Comparison of ENCODE assay signal across 1 cellular context in the genomic region with DNA sequence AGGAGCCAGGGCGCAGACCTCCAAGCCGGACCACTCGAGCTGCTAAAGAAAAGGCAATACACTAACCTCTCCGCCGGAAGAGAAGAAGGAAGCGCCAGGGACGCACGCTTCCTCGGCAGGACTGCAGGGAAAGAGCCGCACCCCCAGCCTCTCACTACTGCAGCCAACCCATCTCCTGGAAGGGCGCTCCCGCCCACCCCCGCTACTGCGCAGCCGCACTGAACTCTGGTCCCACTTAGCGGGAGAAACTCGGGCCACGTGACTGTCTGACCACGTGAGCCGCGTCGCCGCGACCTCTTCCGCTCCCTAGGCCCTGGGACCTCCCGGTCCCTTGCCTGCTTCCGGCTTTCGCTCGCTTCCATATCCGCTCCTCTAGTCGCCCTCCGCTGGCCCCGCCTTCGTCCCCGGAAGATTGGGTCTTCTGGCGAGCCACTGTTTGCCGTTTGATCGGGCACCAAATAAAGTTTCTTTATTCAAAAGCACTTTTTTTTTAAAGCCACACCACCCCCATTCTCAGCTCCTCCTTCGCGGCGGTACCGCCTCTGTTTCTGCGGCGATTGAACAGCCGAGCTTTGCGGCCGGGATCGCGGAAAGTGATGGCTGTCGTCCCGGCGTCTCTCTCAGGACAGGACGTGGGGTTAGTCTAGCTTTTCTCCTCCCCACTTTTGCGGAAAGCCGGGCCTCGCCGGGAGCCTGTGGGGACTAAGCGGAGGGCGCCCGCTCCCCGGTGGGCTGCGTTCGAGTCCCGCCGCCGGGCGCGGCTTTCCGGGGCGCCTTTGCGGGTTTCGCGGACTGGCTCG.
TF ChIP-seq lines count a peak whose summit lies in the region.

A gene with protein sequence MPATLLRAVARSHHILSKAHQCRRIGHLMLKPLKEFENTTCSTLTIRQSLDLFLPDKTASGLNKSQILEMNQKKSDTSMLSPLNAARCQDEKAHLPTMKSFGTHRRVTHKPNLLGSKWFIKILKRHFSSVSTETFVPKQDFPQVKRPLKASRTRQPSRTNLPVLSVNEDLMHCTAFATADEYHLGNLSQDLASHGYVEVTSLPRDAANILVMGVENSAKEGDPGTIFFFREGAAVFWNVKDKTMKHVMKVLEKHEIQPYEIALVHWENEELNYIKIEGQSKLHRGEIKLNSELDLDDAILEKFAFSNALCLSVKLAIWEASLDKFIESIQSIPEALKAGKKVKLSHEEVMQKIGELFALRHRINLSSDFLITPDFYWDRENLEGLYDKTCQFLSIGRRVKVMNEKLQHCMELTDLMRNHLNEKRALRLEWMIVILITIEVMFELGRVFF (minus strand): TSS at position 177 of the 800 bp plus-strand sequence. CDS start 6,315 bp downstream, outside the sequence.

TF ChIP-seq in K562, 482 proteins besides CTCF, POLR2A, EP300 and RAD21 (continued from another document and continues in another):
- TF ChIP-seq, protein P1, sequence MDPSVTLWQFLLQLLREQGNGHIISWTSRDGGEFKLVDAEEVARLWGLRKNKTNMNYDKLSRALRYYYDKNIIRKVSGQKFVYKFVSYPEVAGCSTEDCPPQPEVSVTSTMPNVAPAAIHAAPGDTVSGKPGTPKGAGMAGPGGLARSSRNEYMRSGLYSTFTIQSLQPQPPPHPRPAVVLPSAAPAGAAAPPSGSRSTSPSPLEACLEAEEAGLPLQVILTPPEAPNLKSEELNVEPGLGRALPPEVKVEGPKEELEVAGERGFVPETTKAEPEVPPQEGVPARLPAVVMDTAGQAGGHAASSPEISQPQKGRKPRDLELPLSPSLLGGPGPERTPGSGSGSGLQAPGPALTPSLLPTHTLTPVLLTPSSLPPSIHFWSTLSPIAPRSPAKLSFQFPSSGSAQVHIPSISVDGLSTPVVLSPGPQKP (CRISPR knock-in tag; IDR thresholded peaks at IDR 0.05), result no peak
- TF ChIP-seq PML (IDR thresholded peaks at IDR 0.05; ENCODE audit: low read length) (peak; percentile 27), ZBTB7A (IDR thresholded peaks at IDR 0.05; ENCODE audit: borderline replicate concordance, control insufficient read depth, low read depth, low read length) (no peak), ILF3 (IDR thresholded peaks at IDR 0.05; ENCODE audit: borderline replicate concordance) (peak; percentile 37; the same call in 1 of the 2 replicates), NR1H2 (CRISPR knock-in tag; IDR thresholded peaks at IDR 0.05) (no peak), ZNF282 (CRISPR knock-in tag; IDR thresholded peaks at IDR 0.05) (no peak), ZNF263 (CRISPR knock-in tag; IDR thresholded peaks at IDR 0.05; ENCODE audit: borderline replicate concordance) (peak; percentile 66; the same call in 1 of the 2 replicates), GATAD2B (IDR thresholded peaks at IDR 0.05; ENCODE audit: borderline replicate concordance) (peak; percentile 93), NRF1 (conservative IDR thresholded peaks at IDR 0.05 in 1 of 2, IDR thresholded peaks at IDR 0.05 in 1 of 2) (peak; percentile 98), XRCC4 (IDR thresholded peaks at IDR 0.05; ENCODE audit: extremely low read depth, insufficient read depth, insufficient read length) (no peak), ZKSCAN3 (CRISPR knock-in tag; IDR thresholded peaks at IDR 0.05) (no peak), JUND (IDR thresholded peaks at IDR 0.05; ENCODE audit: borderline replicate concordance, low read depth, low read length) (peak; percentile 63), JUND (tag; IDR thresholded peaks at IDR 0.05; ENCODE audit: borderline replicate concordance, low read depth, low read length) (0 out of 3 replicates have a peak, but pooled peaks have one; percentile 50), ZBTB17 (CRISPR knock-in tag; IDR thresholded peaks at IDR 0.05) (peak; percentile 68), MAFK (IDR thresholded peaks at IDR 0.05; ENCODE audit: low read length) (no peak), ZNF583 (CRISPR knock-in tag; IDR thresholded peaks at IDR 0.05) (0 out of 2 replicates have a peak, but pooled peaks have one; percentile 65), KDM4B (IDR thresholded peaks at IDR 0.05; ENCODE audit: borderline replicate concordance in 2 of 2, low read depth in 1 of 2) (peak in 1 of 2 experiments; percentile 90; a peak in 2 of 4 replicates), CTBP1 (IDR thresholded peaks at IDR 0.05; ENCODE audit: borderline replicate concordance) (peak; percentile 37), BCOR (IDR thresholded peaks at IDR 0.05) (peak; percentile 83), MTF1 (CRISPR knock-in tag; IDR thresholded peaks at IDR 0.05; ENCODE audit: borderline replicate concordance) (no peak), ZFP36 (IDR thresholded peaks at IDR 0.05; ENCODE audit: low read depth, low read length, partially characterized antibody) (peak; percentile 39), STAG1 (CRISPR knock-in tag; IDR thresholded peaks at IDR 0.05; ENCODE audit: borderline replicate concordance) (no peak), FOXP1 (CRISPR knock-in tag; IDR thresholded peaks at IDR 0.05) (peak; percentile 52), CREM (IDR thresholded peaks at IDR 0.05; ENCODE audit: low read depth) (peak; percentile 91), BHLHE40 (IDR thresholded peaks at IDR 0.05; ENCODE audit: low read length) (peak; percentile 97), DACH1 (IDR thresholded peaks at IDR 0.05; ENCODE audit: partially characterized antibody) (no peak), GABPB2 (CRISPR knock-in tag; conservative IDR thresholded peaks at IDR 0.05) (0 out of 2 replicates have a peak, but pooled peaks have one; percentile 6), MCM5 (IDR thresholded peaks at IDR 0.05; ENCODE audit: low read depth) (no peak), ZNF444 (CRISPR knock-in tag; IDR thresholded peaks at IDR 0.05) (no peak), CBX1 (IDR thresholded peaks at IDR 0.05; ENCODE audit: low read depth) (peak; percentile 90), ZBTB1 (CRISPR knock-in tag; IDR thresholded peaks at IDR 0.05; ENCODE audit: borderline replicate concordance, low read depth) (peak; percentile 99)
- TF ChIP-seq, protein P2, sequence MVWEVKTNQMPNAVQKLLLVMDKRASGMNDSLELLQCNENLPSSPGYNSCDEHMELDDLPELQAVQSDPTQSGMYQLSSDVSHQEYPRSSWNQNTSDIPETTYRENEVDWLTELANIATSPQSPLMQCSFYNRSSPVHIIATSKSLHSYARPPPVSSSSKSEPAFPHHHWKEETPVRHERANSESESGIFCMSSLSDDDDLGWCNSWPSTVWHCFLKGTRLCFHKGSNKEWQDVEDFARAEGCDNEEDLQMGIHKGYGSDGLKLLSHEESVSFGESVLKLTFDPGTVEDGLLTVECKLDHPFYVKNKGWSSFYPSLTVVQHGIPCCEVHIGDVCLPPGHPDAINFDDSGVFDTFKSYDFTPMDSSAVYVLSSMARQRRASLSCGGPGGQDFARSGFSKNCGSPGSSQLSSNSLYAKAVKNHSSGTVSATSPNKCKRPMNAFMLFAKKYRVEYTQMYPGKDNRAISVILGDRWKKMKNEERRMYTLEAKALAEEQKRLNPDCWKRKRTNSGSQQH (CRISPR knock-in tag; IDR thresholded peaks at IDR 0.05), result 0 out of 2 replicates have a peak, but pooled peaks have one; percentile 2
- TF ChIP-seq, protein P3, sequence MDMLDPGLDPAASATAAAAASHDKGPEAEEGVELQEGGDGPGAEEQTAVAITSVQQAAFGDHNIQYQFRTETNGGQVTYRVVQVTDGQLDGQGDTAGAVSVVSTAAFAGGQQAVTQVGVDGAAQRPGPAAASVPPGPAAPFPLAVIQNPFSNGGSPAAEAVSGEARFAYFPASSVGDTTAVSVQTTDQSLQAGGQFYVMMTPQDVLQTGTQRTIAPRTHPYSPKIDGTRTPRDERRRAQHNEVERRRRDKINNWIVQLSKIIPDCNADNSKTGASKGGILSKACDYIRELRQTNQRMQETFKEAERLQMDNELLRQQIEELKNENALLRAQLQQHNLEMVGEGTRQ (CRISPR knock-in tag; IDR thresholded peaks at IDR 0.05), result peak; percentile 100
- TF ChIP-seq, protein P4, sequence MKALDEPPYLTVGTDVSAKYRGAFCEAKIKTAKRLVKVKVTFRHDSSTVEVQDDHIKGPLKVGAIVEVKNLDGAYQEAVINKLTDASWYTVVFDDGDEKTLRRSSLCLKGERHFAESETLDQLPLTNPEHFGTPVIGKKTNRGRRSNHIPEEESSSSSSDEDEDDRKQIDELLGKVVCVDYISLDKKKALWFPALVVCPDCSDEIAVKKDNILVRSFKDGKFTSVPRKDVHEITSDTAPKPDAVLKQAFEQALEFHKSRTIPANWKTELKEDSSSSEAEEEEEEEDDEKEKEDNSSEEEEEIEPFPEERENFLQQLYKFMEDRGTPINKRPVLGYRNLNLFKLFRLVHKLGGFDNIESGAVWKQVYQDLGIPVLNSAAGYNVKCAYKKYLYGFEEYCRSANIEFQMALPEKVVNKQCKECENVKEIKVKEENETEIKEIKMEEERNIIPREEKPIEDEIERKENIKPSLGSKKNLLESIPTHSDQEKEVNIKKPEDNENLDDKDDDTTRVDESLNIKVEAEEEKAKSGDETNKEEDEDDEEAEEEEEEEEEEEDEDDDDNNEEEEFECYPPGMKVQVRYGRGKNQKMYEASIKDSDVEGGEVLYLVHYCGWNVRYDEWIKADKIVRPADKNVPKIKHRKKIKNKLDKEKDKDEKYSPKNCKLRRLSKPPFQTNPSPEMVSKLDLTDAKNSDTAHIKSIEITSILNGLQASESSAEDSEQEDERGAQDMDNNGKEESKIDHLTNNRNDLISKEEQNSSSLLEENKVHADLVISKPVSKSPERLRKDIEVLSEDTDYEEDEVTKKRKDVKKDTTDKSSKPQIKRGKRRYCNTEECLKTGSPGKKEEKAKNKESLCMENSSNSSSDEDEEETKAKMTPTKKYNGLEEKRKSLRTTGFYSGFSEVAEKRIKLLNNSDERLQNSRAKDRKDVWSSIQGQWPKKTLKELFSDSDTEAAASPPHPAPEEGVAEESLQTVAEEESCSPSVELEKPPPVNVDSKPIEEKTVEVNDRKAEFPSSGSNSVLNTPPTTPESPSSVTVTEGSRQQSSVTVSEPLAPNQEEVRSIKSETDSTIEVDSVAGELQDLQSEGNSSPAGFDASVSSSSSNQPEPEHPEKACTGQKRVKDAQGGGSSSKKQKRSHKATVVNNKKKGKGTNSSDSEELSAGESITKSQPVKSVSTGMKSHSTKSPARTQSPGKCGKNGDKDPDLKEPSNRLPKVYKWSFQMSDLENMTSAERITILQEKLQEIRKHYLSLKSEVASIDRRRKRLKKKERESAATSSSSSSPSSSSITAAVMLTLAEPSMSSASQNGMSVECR (CRISPR knock-in tag; IDR thresholded peaks at IDR 0.05), result peak; percentile 91
- TF ChIP-seq, protein P5, sequence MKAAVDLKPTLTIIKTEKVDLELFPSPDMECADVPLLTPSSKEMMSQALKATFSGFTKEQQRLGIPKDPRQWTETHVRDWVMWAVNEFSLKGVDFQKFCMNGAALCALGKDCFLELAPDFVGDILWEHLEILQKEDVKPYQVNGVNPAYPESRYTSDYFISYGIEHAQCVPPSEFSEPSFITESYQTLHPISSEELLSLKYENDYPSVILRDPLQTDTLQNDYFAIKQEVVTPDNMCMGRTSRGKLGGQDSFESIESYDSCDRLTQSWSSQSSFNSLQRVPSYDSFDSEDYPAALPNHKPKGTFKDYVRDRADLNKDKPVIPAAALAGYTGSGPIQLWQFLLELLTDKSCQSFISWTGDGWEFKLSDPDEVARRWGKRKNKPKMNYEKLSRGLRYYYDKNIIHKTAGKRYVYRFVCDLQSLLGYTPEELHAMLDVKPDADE (conservative IDR thresholded peaks at IDR 0.05; ENCODE audit: control insufficient read depth, low read depth, low read length), result peak; percentile 93
- TF ChIP-seq, protein P6, sequence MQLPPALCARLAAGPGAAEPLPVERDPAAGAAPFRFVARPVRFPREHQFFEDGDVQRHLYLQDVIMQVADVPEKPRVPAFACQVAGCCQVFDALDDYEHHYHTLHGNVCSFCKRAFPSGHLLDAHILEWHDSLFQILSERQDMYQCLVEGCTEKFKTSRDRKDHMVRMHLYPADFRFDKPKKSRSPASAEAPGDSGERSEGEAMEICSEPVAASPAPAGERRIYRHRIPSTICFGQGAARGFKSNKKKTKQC (CRISPR knock-in tag; IDR thresholded peaks at IDR 0.05), result peak; percentile 89
- TF ChIP-seq, protein P7, sequence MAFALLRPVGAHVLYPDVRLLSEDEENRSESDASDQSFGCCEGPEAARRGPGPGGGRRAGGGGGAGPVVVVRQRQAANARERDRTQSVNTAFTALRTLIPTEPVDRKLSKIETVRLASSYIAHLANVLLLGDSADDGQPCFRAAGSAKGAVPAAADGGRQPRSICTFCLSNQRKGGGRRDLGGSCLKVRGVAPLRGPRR (CRISPR knock-in tag; IDR thresholded peaks at IDR 0.05), result no peak
- TF ChIP-seq, protein P8, sequence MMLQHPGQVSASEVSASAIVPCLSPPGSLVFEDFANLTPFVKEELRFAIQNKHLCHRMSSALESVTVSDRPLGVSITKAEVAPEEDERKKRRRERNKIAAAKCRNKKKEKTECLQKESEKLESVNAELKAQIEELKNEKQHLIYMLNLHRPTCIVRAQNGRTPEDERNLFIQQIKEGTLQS (IDR thresholded peaks at IDR 0.05), result peak; percentile 65; the same call in 1 of the 2 replicates
- TF ChIP-seq, protein P8 (CRISPR knock-in tag; conservative IDR thresholded peaks at IDR 0.05), result peak; percentile 82; the same call in 1 of the 2 replicates
- TF ChIP-seq, protein P9, sequence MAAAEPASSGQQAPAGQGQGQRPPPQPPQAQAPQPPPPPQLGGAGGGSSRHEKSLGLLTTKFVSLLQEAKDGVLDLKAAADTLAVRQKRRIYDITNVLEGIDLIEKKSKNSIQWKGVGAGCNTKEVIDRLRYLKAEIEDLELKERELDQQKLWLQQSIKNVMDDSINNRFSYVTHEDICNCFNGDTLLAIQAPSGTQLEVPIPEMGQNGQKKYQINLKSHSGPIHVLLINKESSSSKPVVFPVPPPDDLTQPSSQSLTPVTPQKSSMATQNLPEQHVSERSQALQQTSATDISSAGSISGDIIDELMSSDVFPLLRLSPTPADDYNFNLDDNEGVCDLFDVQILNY (CRISPR knock-in tag; IDR thresholded peaks at IDR 0.05), result peak; percentile 81; the same call in 1 of the 2 replicates
- TF ChIP-seq, protein P10, sequence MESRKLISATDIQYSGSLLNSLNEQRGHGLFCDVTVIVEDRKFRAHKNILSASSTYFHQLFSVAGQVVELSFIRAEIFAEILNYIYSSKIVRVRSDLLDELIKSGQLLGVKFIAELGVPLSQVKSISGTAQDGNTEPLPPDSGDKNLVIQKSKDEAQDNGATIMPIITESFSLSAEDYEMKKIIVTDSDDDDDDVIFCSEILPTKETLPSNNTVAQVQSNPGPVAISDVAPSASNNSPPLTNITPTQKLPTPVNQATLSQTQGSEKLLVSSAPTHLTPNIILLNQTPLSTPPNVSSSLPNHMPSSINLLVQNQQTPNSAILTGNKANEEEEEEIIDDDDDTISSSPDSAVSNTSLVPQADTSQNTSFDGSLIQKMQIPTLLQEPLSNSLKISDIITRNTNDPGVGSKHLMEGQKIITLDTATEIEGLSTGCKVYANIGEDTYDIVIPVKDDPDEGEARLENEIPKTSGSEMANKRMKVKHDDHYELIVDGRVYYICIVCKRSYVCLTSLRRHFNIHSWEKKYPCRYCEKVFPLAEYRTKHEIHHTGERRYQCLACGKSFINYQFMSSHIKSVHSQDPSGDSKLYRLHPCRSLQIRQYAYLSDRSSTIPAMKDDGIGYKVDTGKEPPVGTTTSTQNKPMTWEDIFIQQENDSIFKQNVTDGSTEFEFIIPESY (CRISPR knock-in tag; IDR thresholded peaks at IDR 0.05), result peak; percentile 80
